8 cellular contexts compared by ENCODE assay signal in the genomic region with DNA sequence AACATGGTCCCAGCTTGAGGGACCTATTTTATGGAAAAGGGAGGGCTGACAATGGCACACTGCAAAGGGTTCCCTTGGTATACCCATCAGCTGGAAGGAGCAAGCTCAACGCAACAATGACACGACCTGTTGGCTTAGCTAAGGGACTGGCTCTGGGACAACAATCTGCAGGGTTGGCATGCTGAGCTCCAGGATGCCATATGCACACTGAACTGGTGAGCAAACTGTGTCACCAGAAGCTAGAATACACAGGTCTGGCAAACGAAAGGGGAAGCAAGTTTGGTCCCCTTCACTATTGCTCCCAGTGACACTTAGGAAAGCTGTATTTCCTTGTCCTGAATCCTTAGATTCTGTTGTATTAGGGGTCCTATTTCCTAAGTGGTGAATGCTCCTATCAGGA. TPM values are rescaled to one million over a fixed set of nuclear protein-coding genes. Genes with fewer than 3 reads are reported as not detected.
"Had no signal": no experiment of that assay in that cellular context is flagged by ENCODE, and none has a peak within 500 bp of the region (broad histone marks: within the 10 kb centered on the region; RNA-seq: fewer than 3 reads in every experiment).

No MANE protein-coding gene starts in this region.

- H3K4me1 Mint-ChIP-seq: IgD-negative memory B cell had no signal

- H3K4me3 ChIP-seq: GM23248, HAP-1 had no signal

- H3K4me3 Mint-ChIP-seq: HFFc6, IgD-negative memory B cell had no signal

- DNase-seq: GM23248, GOT3, H7, HFFc6, KBM-7 had no signal

- H3K36me3 ChIP-seq: HAP-1 had no signal

- H3K27ac ChIP-seq: GM23248, HL-60 had no signal

- H3K27ac Mint-ChIP-seq: HFFc6, IgD-negative memory B cell had no signal

- H3K36me3 Mint-ChIP-seq: IgD-negative memory B cell had no signal

- H3K4me1 ChIP-seq: HAP-1 had no signal

- H3K9me3 ChIP-seq: HAP-1 had no signal

- H3K9me3 Mint-ChIP-seq: HFFc6 had no signal

RNA-seq across cellular contexts. Expression of a gene that starts 38.0 kb away (rescaled TPM):
- total RNA-seq: GM23248 had no signal
